Comparison of ENCODE assay signal across 26 cellular contexts in the genomic region with DNA sequence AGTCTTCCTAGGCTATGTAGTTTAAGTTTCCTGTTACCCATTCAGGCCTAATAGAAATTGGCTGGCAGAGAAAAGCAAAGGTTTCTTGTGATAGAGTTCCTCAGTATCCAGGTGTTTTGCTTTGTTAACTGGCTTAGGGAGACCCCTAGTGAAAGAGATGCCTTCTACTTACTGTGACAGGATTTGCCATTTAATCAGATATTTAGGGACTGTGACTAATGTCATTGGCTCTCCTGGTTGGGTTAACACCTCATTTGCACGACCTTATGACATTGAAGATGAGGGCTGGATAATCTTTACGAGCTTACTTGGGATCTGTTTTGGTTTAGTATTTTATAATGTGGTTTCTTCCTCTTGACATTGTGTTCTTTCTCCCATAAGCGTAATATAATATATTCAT. TPM values are rescaled to one million over a fixed set of nuclear protein-coding genes. Genes with fewer than 3 reads are reported as not detected.
DNase-seq lines count a peak whose midpoint lies in the region; ATAC-seq, FAIRE-seq and TF ChIP-seq lines count a peak whose summit lies in the region.
"Had no signal": no experiment of that assay in that cellular context is flagged by ENCODE, and none has a peak within 500 bp of the region (broad histone marks: within the 10 kb centered on the region; RNA-seq: fewer than 3 reads in every experiment).

No MANE protein-coding gene starts in this region.

- POLR2A ChIA-PET in HepG2 (lab: Yijun Ruan, JAX): no interaction called here

- H3K79me2 ChIP-seq in HepG2 (ENCODE audit: insufficient read depth, low read length): peaks cover 58% of the 10 kb centered on the region

- H3K27me3 ChIP-seq in HepG2 (ENCODE audit: control insufficient read depth in 1 of 2, insufficient read depth in 2 of 2, low read length in 2 of 2) (no peaks in the 10 kb centered on the region; a peak in 1 of 5 replicates), right lobe of liver (no peaks in the 10 kb centered on the region), stomach (no peaks in the 10 kb centered on the region)
- H3K27me3 ChIP-seq: body of pancreas, foreskin keratinocyte, neutrophil, transverse colon had no signal

- CTCF ChIA-PET in HepG2 (lab: Yijun Ruan, JAX; ENCODE audit: low intra/inter-chr PET ratio, low total read pairs): no interaction called here

- no peak for TF ChIP-seq CTCF in HepG2 (CRISPR knock-in tag; IDR thresholded peaks at IDR 0.05)
- TF ChIP-seq CTCF in right lobe of liver (IDR thresholded peaks at IDR 0.05): no peak
- TF ChIP-seq CTCF in epithelial cell of proximal tubule (conservative IDR thresholded peaks at IDR 0.05; ENCODE audit: low read depth, low read length): peak; percentile 12
- no peak for TF ChIP-seq CTCF in stomach (IDR thresholded peaks at IDR 0.05)

- H3K27ac ChIP-seq in HepG2 (ENCODE audit: extremely low read length, insufficient read depth, low read length) (no peak overlapping the region), right lobe of liver (no peak overlapping the region), stomach (no peak overlapping the region)
- H3K27ac ChIP-seq: body of pancreas, foreskin keratinocyte, HL-60, neutrophil, transverse colon had no signal

- no TSS peak for BruUV-seq in HepG2 (replicated peaks; lab: Mats Ljungman, UMichigan)

- H3K36me3 ChIP-seq in HepG2 (replicated peaks in 1 of 2; ENCODE audit: control insufficient read depth in 1 of 2, insufficient read depth in 2 of 2, low read length in 2 of 2): peaks cover 0 to 13% of the 10 kb centered on the region in 2 experiments; a peak in 3 of 5 replicates
- H3K36me3 ChIP-seq in right lobe of liver: peaks cover 0 to 4% (median 0%) of the 10 kb centered on the region in 4 donors
- H3K36me3 ChIP-seq in stomach: peaks cover 0 to 23% (median 9%) of the 10 kb centered on the region in 4 donors

- no peak for FAIRE-seq in HepG2 (lab: Jason Lieb, UNC)
- FAIRE-seq: endothelial cell of umbilical vein had no signal

- no peak for TF ChIP-seq POLR2A in HepG2 (IDR thresholded peaks at IDR 0.05; ENCODE audit: insufficient read depth in 1 of 2, low read depth in 2 of 2, low read length in 2 of 2)
- TF ChIP-seq POLR2A in right lobe of liver (IDR thresholded peaks at IDR 0.05): no peak
- TF ChIP-seq POLR2A in stomach (IDR thresholded peaks at IDR 0.05): no peak

- H3K9me3 ChIP-seq in HepG2 (ENCODE audit: low read length) (no peaks in the 10 kb centered on the region), right lobe of liver (no peaks in the 10 kb centered on the region), stomach (no peaks in the 10 kb centered on the region)
- H3K9me3 ChIP-seq: body of pancreas, neutrophil, transverse colon had no signal

- H3K4me3 ChIP-seq in HepG2 (replicated peaks in 1 of 3; ENCODE audit: insufficient read depth in 1 of 3, low read depth in 2 of 3, low read length in 3 of 3) (no peak overlapping the region), right lobe of liver (no peak overlapping the region), epithelial cell of proximal tubule (ENCODE audit: low read depth, low read length) (no peak overlapping the region), stomach (no peak overlapping the region)
- H3K4me3 ChIP-seq: body of pancreas, transverse colon had no signal

- no peak overlapping the region for H2AFZ ChIP-seq in HepG2 (ENCODE audit: low read length)

- intact Hi-C loops in HepG2 (cut with micrococcal nuclease; ENCODE audit: unreplicated experiment) (no loop called here), right lobe of liver (cut with DNase I) (no loop called here), stomach (cut with DNase I; ENCODE audit: low total_unique reads) (no loop called here)

- no peak overlapping the region for H3K9ac ChIP-seq in HepG2 (ENCODE audit: insufficient read depth, low read depth, low read length)

- H4K20me1 ChIP-seq in HepG2 (ENCODE audit: insufficient read depth, low read length): peaks cover 4% of the 10 kb centered on the region; the same call in 1 of the 2 replicates

- WGBS in HepG2 (ENCODE audit: low lambda C conversion rate): 91% methylated on average over 3 of the region's 3 CpGs
- WGBS in right lobe of liver (ENCODE audit: insufficient coverage, low coverage, low lambda C conversion rate, missing lambda C conversion rate): 82% methylated on average over 3 of the region's 3 CpGs
- 68 to 79% (median 78%) methylated on average over 3 of the region's 3 CpGs for WGBS in stomach, 5 donors

- H3K4me2 ChIP-seq in HepG2 (ENCODE audit: low read depth, low read length): no peak overlapping the region

- in situ Hi-C loops in HepG2 (cut with HindIII; ENCODE audit: extremely low pct_ligation_motif_present, low pct_unique_long_range_greater_than_20kb): no loop called here

- no peak for TF ChIP-seq RAD21 in HepG2 (CRISPR knock-in tag; IDR thresholded peaks at IDR 0.05)

- H3K4me1 ChIP-seq in HepG2 (ENCODE audit: insufficient read depth, low read length) (peaks cover 13% of the 10 kb centered on the region), right lobe of liver (peaks cover 0 to 26% (median 5%) of the 10 kb centered on the region in 4 donors), stomach (peaks cover 12 to 66% (median 31%) of the 10 kb centered on the region in 4 donors)

- DNase-seq in HepG2 (ENCODE audit: low spot score) (no peak), right lobe of liver (no peak), M059J (ENCODE audit: low read depth) (peak; percentile 34), epithelial cell of proximal tubule (ENCODE audit: low read depth) (no peak), amniotic stem cell (lab: John Stamatoyannopoulos, UW) (no peak), NCI-H2029 (lab: John Stamatoyannopoulos, UW) (no peak), stomach (no peak), NCI-H187 treated with DMSO at 0.1 percent for 48 hours (lab: John Stamatoyannopoulos, UW) (no peak)
- DNase-seq: activated CD4-positive, CD25-positive, alpha-beta regulatory T cell; activated CD8-positive, alpha-beta memory T cell treated with anti-CD3 and anti-CD28 coated beads for 24 hours; activated T-cell treated with anti-CD3 and anti-CD28 coated beads, Interleukin-2, amount 50 U/mL, for 72 hours; body of pancreas; CD4-positive, alpha-beta T cell; cortex of kidney; DMS79 treated with DMSO at 0.1 percent for 48 hours; foreskin keratinocyte; hypothalamus; KBM-7; midbrain; NCI-H1105; SHP77; transverse colon had no signal

- TF ChIP-seq EP300 in HepG2 (IDR thresholded peaks at IDR 0.05; ENCODE audit: low read depth in 2 of 2, low read length in 2 of 2) (no peak), HepG2 (CRISPR knock-in tag; IDR thresholded peaks at IDR 0.05; ENCODE audit: borderline replicate concordance) (no peak), stomach (IDR thresholded peaks at IDR 0.05) (no peak)

- ATAC-seq in HepG2 (no peak), right lobe of liver (no peak)
- ATAC-seq: activated T-cell treated with anti-CD3 and anti-CD28 coated beads, Interleukin-2, amount 50 U/mL, for 72 hours; body of pancreas; foreskin keratinocyte; stimulated activated memory B cell treated with anti-CD40 and anti-IgM and Interleukin-4, amounts not matched to agents 10 μg/mL and 1 μg/mL and 100 μg/mL, for 72 hours had no signal

TF ChIP-seq in HepG2, 621 proteins besides CTCF, POLR2A, EP300 and RAD21:
- no peak for TF ChIP-seq ZNF572 (CRISPR knock-in tag; IDR thresholded peaks at IDR 0.05)
- TF ChIP-seq STAG1 (CRISPR knock-in tag; IDR thresholded peaks at IDR 0.05): peak; percentile 27
TF ChIP-seq in HepG2: peak in this region for 1.

RNA-seq across cellular contexts. Expression of a gene that starts 5.8 kb away (rescaled TPM):
- 24.8 and 34.0 TPM in 2 replicates for total RNA-seq in HepG2 (2016; rRNA removed; fragmentation: Illumina TruSeq; extraction: Trizol)
- 3.0 and 4.5 TPM in 2 replicates for total RNA-seq in HepG2 (2016; cell fraction: cytosol; rRNA removed; fragmentation: Illumina TruSeq; extraction: Trizol; ENCODE audit: low read depth)
- 24.5 and 34.0 TPM in 2 replicates for total RNA-seq in HepG2 (2016; cell fraction: insoluble cytoplasmic fraction; rRNA removed; fragmentation: Illumina TruSeq; extraction: Trizol)
- 5.0 and 5.5 TPM in 2 replicates for total RNA-seq in HepG2 (2016; cell fraction: membrane; rRNA removed; fragmentation: Illumina TruSeq; extraction: Trizol)
- total RNA-seq in HepG2 (2016; cell fraction: nucleus; rRNA removed; fragmentation: Illumina TruSeq; extraction: Trizol): 54.8 and 57.7 TPM in 2 replicates
- 8.7 and 10.5 TPM in 2 replicates for polyA plus RNA-seq in HepG2 (2011; rRNA removed)
- polyA plus RNA-seq in HepG2 (2011; cell fraction: cytosol; rRNA removed): 2.0 and 4.2 TPM in 2 replicates
- 18.1 and 25.5 TPM in 2 replicates for polyA plus RNA-seq in HepG2 (2011; cell fraction: nucleus; rRNA removed)
- 11.7 and 15.4 TPM in 2 replicates for polyA plus RNA-seq in HepG2 (2012)
- polyA plus RNA-seq in HepG2 (2016; cell fraction: cytosol; fragmentation: Illumina TruSeq; extraction: Trizol; ENCODE audit: low read depth): 0.35 and 0.85 TPM in 2 replicates
- 18.1 and 20.8 TPM in 2 replicates for polyA plus RNA-seq in HepG2 (2016; cell fraction: insoluble cytoplasmic fraction; fragmentation: Illumina TruSeq; extraction: Trizol; ENCODE audit: low read depth)
- polyA plus RNA-seq in HepG2 (2016; cell fraction: membrane; fragmentation: Illumina TruSeq; extraction: Trizol; ENCODE audit: low read depth): 0.91 and 1.5 TPM in 2 replicates
- 61.9 and 62.6 TPM in 2 replicates for polyA plus RNA-seq in HepG2 (2016; cell fraction: nucleus; fragmentation: Illumina TruSeq; extraction: Trizol; ENCODE audit: insufficient read depth, low read depth)
- polyA minus RNA-seq in HepG2 (2011; rRNA and poly(A)+ RNA removed; ENCODE audit: low replicate concordance): 13.6 and 14.8 TPM in 2 replicates
- polyA minus RNA-seq in HepG2 (2011; cell fraction: cytosol; rRNA and poly(A)+ RNA removed): 9.7 and 12.8 TPM in 2 replicates
- 98.0 and 102 TPM in 2 replicates for polyA minus RNA-seq in HepG2 (2011; cell fraction: nucleus; rRNA and poly(A)+ RNA removed)
- 10 to 100 TPM; 26.6 to 37.4 (median 30.5) TPM for total RNA-seq in right lobe of liver
- total RNA-seq in M059J (2014; rRNA removed; shearing (Covaris generic)): 15.5 and 18.8 TPM in 2 replicates
- total RNA-seq in epithelial cell of proximal tubule: 11.6 and 15.9 TPM in 2 replicates
- 100 to 1,000 TPM in 3 of 5 donors, 10 to 100 TPM in 2; 20.4 to 191 (median 144) TPM for total RNA-seq in stomach
- polyA plus RNA-seq in stomach: 1 to 10 TPM; 3.1 to 9.4 (median 3.2) TPM
